1 cellular context compared by ENCODE assay signal in the genomic region with DNA sequence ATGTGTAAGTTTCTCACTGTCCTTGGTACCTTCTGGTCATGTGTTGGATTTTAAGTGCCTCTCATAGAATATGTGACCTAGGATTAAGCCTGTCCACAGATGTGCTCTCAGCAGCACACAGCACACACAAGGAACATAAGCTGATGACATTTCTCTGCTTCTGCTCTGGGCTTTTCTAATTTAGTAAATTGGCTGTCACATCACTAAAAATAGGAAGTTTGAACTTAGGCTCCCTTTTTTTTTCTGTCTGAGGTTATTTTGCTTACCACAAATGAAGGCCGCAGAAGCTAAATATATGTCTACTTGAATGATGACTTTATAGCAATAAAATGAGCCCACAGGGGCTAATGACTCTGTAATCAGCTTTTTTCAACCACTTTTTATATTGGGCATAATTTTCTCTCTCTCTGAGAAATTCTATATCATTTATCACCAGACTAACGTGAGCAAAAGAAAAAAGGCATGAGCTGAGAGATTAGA.
TF ChIP-seq lines count a peak whose summit lies in the region.

No MANE protein-coding gene starts in this region.

TF ChIP-seq in HEK293, 187 proteins besides CTCF, POLR2A, EP300 and RAD21 (continued from another document):
- TF ChIP-seq ZNF311 (tag by site-specific recombination; IDR thresholded peaks at IDR 0.05; ENCODE audit: borderline replicate concordance), result no peak
- no peak for TF ChIP-seq ZNF530 (tag by site-specific recombination; IDR thresholded peaks at IDR 0.05; ENCODE audit: low read depth)
- peak; percentile 65; the same call in 1 of the 2 replicates for TF ChIP-seq ZSCAN23 (tag by site-specific recombination; IDR thresholded peaks at IDR 0.05)
- TF ChIP-seq, protein P1, sequence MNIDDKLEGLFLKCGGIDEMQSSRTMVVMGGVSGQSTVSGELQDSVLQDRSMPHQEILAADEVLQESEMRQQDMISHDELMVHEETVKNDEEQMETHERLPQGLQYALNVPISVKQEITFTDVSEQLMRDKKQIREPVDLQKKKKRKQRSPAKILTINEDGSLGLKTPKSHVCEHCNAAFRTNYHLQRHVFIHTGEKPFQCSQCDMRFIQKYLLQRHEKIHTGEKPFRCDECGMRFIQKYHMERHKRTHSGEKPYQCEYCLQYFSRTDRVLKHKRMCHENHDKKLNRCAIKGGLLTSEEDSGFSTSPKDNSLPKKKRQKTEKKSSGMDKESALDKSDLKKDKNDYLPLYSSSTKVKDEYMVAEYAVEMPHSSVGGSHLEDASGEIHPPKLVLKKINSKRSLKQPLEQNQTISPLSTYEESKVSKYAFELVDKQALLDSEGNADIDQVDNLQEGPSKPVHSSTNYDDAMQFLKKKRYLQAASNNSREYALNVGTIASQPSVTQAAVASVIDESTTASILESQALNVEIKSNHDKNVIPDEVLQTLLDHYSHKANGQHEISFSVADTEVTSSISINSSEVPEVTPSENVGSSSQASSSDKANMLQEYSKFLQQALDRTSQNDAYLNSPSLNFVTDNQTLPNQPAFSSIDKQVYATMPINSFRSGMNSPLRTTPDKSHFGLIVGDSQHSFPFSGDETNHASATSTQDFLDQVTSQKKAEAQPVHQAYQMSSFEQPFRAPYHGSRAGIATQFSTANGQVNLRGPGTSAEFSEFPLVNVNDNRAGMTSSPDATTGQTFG (tag by site-specific recombination; IDR thresholded peaks at IDR 0.05; ENCODE audit: borderline replicate concordance), result no peak
- TF ChIP-seq OSR2 (tag by site-specific recombination; IDR thresholded peaks at IDR 0.05), result peak; percentile 90
- no peak for TF ChIP-seq ZNF549 (tag by site-specific recombination; IDR thresholded peaks at IDR 0.05)
- TF ChIP-seq ZBTB17 (tag by site-specific recombination; IDR thresholded peaks at IDR 0.05), result no peak
- TF ChIP-seq, protein P2, sequence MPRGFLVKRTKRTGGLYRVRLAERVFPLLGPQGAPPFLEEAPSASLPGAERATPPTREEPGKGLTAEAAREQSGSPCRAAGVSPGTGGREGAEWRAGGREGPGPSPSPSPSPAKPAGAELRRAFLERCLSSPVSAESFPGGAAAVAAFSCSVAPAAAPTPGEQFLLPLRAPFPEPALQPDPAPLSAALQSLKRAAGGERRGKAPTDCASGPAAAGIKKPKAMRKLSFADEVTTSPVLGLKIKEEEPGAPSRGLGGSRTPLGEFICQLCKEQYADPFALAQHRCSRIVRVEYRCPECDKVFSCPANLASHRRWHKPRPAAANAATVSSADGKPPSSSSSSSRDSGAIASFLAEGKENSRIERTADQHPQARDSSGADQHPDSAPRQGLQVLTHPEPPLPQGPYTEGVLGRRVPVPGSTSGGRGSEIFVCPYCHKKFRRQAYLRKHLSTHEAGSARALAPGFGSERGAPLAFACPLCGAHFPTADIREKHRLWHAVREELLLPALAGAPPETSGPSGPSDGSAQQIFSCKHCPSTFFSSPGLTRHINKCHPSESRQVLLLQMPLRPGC (tag by site-specific recombination; IDR thresholded peaks at IDR 0.05), result 0 out of 2 replicates have a peak, but pooled peaks have one; percentile 42
- TF ChIP-seq ZNF391 (tag by site-specific recombination; IDR thresholded peaks at IDR 0.05; ENCODE audit: borderline replicate concordance, low read depth), result peak; percentile 61; the same call in 1 of the 2 replicates
- no peak for TF ChIP-seq ZNF626 (tag by site-specific recombination; IDR thresholded peaks at IDR 0.05)
- no peak for TF ChIP-seq ZFP37 (tag by site-specific recombination; IDR thresholded peaks at IDR 0.05)
- no peak for TF ChIP-seq ZNF473 (tag by site-specific recombination; IDR thresholded peaks at IDR 0.05)
- no peak for TF ChIP-seq ZNF792 (tag by site-specific recombination; IDR thresholded peaks at IDR 0.05)
- no peak for TF ChIP-seq ZNF214 (tag by site-specific recombination; IDR thresholded peaks at IDR 0.05; ENCODE audit: borderline replicate concordance)
- TF ChIP-seq, protein P3, sequence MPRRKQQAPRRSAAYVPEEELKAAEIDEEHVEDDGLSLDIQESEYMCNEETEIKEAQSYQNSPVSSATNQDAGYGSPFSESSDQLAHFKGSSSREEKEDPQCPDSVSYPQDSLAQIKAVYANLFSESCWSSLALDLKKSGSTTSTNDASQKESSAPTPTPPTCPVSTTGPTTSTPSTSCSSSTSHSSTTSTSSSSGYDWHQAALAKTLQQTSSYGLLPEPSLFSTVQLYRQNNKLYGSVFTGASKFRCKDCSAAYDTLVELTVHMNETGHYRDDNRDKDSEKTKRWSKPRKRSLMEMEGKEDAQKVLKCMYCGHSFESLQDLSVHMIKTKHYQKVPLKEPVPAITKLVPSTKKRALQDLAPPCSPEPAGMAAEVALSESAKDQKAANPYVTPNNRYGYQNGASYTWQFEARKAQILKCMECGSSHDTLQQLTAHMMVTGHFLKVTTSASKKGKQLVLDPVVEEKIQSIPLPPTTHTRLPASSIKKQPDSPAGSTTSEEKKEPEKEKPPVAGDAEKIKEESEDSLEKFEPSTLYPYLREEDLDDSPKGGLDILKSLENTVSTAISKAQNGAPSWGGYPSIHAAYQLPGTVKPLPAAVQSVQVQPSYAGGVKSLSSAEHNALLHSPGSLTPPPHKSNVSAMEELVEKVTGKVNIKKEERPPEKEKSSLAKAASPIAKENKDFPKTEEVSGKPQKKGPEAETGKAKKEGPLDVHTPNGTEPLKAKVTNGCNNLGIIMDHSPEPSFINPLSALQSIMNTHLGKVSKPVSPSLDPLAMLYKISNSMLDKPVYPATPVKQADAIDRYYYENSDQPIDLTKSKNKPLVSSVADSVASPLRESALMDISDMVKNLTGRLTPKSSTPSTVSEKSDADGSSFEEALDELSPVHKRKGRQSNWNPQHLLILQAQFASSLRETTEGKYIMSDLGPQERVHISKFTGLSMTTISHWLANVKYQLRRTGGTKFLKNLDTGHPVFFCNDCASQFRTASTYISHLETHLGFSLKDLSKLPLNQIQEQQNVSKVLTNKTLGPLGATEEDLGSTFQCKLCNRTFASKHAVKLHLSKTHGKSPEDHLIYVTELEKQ (tag by site-specific recombination; IDR thresholded peaks at IDR 0.05; ENCODE audit: borderline replicate concordance), result peak; percentile 77; the same call in 1 of the 2 replicates
- TF ChIP-seq IKZF3 (tag by site-specific recombination; IDR thresholded peaks at IDR 0.05), result peak; percentile 79
- peak; percentile 43; the same call in 1 of the 2 replicates for TF ChIP-seq ZNF501 (tag by site-specific recombination; IDR thresholded peaks at IDR 0.05)
- 0 out of 2 replicates have a peak, but pooled peaks have one; percentile 28 for TF ChIP-seq ZNF24 (tag by site-specific recombination; IDR thresholded peaks at IDR 0.05)
- TF ChIP-seq ZNF19 (tag by site-specific recombination; IDR thresholded peaks at IDR 0.05; ENCODE audit: low read depth), result no peak
- no peak for TF ChIP-seq ZNF10 (tag by site-specific recombination; IDR thresholded peaks at IDR 0.05)
- TF ChIP-seq ZNF670 (tag by site-specific recombination; IDR thresholded peaks at IDR 0.05; ENCODE audit: low read depth), result no peak
- TF ChIP-seq ZNF837 (tag by site-specific recombination; IDR thresholded peaks at IDR 0.05), result no peak
- TF ChIP-seq GLIS1 (tag by site-specific recombination; IDR thresholded peaks at IDR 0.05), result peak; percentile 86
- peak; percentile 69 for TF ChIP-seq KLF10 (tag by site-specific recombination; IDR thresholded peaks at IDR 0.05)
- no peak for TF ChIP-seq ZNF701 (tag by site-specific recombination; IDR thresholded peaks at IDR 0.05)
- TF ChIP-seq ZNF510 (tag by site-specific recombination; IDR thresholded peaks at IDR 0.05; ENCODE audit: insufficient replicate concordance), result peak; percentile 35
- TF ChIP-seq EGR2 (tag by site-specific recombination; IDR thresholded peaks at IDR 0.05; ENCODE audit: low read depth), result no peak
- TF ChIP-seq ZNF140 (tag by site-specific recombination; IDR thresholded peaks at IDR 0.05), result no peak
- TF ChIP-seq FEZF1 (tag by site-specific recombination; IDR thresholded peaks at IDR 0.05), result peak; percentile 99
- TF ChIP-seq ZNF514 (tag by site-specific recombination; IDR thresholded peaks at IDR 0.05), result no peak
- TF ChIP-seq ZNF302 (tag by site-specific recombination; IDR thresholded peaks at IDR 0.05; ENCODE audit: low read depth), result no peak
- no peak for TF ChIP-seq ZNF133 (tag by site-specific recombination; IDR thresholded peaks at IDR 0.05)
- no peak for TF ChIP-seq ZNF211 (tag by site-specific recombination; IDR thresholded peaks at IDR 0.05; ENCODE audit: low read depth)
- TF ChIP-seq ZNF121 (tag by site-specific recombination; IDR thresholded peaks at IDR 0.05), result no peak
- TF ChIP-seq ZNF184 (tag by site-specific recombination; IDR thresholded peaks at IDR 0.05), result 0 out of 2 replicates have a peak, but pooled peaks have one; percentile 19
- no peak for TF ChIP-seq ZNF169 (tag by site-specific recombination; IDR thresholded peaks at IDR 0.05)
- peak; percentile 76 for TF ChIP-seq WT1 (tag by site-specific recombination; IDR thresholded peaks at IDR 0.05)
- no peak for TF ChIP-seq ZNF768 (tag by site-specific recombination; IDR thresholded peaks at IDR 0.05)
- TF ChIP-seq, protein P4, sequence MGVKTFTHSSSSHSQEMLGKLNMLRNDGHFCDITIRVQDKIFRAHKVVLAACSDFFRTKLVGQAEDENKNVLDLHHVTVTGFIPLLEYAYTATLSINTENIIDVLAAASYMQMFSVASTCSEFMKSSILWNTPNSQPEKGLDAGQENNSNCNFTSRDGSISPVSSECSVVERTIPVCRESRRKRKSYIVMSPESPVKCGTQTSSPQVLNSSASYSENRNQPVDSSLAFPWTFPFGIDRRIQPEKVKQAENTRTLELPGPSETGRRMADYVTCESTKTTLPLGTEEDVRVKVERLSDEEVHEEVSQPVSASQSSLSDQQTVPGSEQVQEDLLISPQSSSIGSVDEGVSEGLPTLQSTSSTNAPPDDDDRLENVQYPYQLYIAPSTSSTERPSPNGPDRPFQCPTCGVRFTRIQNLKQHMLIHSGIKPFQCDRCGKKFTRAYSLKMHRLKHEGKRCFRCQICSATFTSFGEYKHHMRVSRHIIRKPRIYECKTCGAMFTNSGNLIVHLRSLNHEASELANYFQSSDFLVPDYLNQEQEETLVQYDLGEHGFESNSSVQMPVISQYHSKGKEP (tag by site-specific recombination; IDR thresholded peaks at IDR 0.05), result peak; percentile 43; the same call in 1 of the 2 replicates
- peak; percentile 63 for TF ChIP-seq ZBTB21 (tag by site-specific recombination; IDR thresholded peaks at IDR 0.05)
- TF ChIP-seq, protein P5, sequence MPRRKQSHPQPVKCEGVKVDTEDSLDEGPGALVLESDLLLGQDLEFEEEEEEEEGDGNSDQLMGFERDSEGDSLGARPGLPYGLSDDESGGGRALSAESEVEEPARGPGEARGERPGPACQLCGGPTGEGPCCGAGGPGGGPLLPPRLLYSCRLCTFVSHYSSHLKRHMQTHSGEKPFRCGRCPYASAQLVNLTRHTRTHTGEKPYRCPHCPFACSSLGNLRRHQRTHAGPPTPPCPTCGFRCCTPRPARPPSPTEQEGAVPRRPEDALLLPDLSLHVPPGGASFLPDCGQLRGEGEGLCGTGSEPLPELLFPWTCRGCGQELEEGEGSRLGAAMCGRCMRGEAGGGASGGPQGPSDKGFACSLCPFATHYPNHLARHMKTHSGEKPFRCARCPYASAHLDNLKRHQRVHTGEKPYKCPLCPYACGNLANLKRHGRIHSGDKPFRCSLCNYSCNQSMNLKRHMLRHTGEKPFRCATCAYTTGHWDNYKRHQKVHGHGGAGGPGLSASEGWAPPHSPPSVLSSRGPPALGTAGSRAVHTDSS (tag by site-specific recombination; IDR thresholded peaks at IDR 0.05), result peak; percentile 60; the same call in 1 of the 2 replicates
- TF ChIP-seq, protein P6, sequence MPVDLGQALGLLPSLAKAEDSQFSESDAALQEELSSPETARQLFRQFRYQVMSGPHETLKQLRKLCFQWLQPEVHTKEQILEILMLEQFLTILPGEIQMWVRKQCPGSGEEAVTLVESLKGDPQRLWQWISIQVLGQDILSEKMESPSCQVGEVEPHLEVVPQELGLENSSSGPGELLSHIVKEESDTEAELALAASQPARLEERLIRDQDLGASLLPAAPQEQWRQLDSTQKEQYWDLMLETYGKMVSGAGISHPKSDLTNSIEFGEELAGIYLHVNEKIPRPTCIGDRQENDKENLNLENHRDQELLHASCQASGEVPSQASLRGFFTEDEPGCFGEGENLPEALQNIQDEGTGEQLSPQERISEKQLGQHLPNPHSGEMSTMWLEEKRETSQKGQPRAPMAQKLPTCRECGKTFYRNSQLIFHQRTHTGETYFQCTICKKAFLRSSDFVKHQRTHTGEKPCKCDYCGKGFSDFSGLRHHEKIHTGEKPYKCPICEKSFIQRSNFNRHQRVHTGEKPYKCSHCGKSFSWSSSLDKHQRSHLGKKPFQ (tag by site-specific recombination; IDR thresholded peaks at IDR 0.05), result 0 out of 2 replicates have a peak, but pooled peaks have one; percentile 25
- 0 out of 2 replicates have a peak, but pooled peaks have one; percentile 31 for TF ChIP-seq ZNF561 (tag by site-specific recombination; IDR thresholded peaks at IDR 0.05; ENCODE audit: borderline replicate concordance)
- TF ChIP-seq TCF7L2 (IDR thresholded peaks at IDR 0.05; ENCODE audit: borderline replicate concordance, low read depth, low read length), result peak; percentile 93
- peak; percentile 70; the same call in 1 of the 2 replicates for TF ChIP-seq TRIM28 (IDR thresholded peaks at IDR 0.05; ENCODE audit: borderline replicate concordance, low read length)
- TF ChIP-seq ZNF223 (tag by site-specific recombination; IDR thresholded peaks at IDR 0.05), result no peak
